Comparison of ENCODE assay signal across 8 cellular contexts in genomic region chr16:68238029-68238345, GRCh38. TPM values are rescaled to one million over a fixed set of nuclear protein-coding genes. Genes with fewer than 3 reads are reported as not detected.
DNase-seq lines count a peak whose midpoint lies in the region; ATAC-seq and TF ChIP-seq lines count a peak whose summit lies in the region.

No MANE protein-coding gene starts in this region.

- H3K27ac Mint-ChIP-seq in T-helper 17 cell, result peak overlapping the region; percentile 53
- peak overlapping the region; percentile 59 for H3K27ac Mint-ChIP-seq in stimulated activated memory B cell treated with anti-CD40 and anti-IgM and Interleukin-4, amounts not matched to agents 10 μg/mL and 1 μg/mL and 100 μg/mL, for 72 hours

- H3K9me3 ChIP-seq in T-helper 17 cell (ENCODE audit: control insufficient read depth, low read length, poor library complexity, severe bottlenecking) (no peaks in the 10 kb centered on the region), left ventricle myocardium inferior (replicated peaks) (no peaks in the 10 kb centered on the region)

- H3K36me3 Mint-ChIP-seq in T-helper 17 cell (ENCODE audit: low read depth), result no peaks in the 10 kb centered on the region
- no peaks in the 10 kb centered on the region for H3K36me3 Mint-ChIP-seq in stimulated activated memory B cell treated with anti-CD40 and anti-IgM and Interleukin-4, amounts not matched to agents 10 μg/mL and 1 μg/mL and 100 μg/mL, for 72 hours

- peak overlapping the region; percentile 94 for H3K4me3 Mint-ChIP-seq in T-helper 17 cell
- H3K4me3 Mint-ChIP-seq in stimulated activated memory B cell treated with anti-CD40 and anti-IgM and Interleukin-4, amounts not matched to agents 10 μg/mL and 1 μg/mL and 100 μg/mL, for 72 hours, result peak overlapping the region; percentile 89

- peak overlapping the region; percentile 74 for H3K4me3 ChIP-seq in left ventricle myocardium inferior

- H3K4me1 Mint-ChIP-seq in T-helper 17 cell, result peaks cover 28% of the 10 kb centered on the region
- peaks cover 44% of the 10 kb centered on the region for H3K4me1 Mint-ChIP-seq in stimulated activated memory B cell treated with anti-CD40 and anti-IgM and Interleukin-4, amounts not matched to agents 10 μg/mL and 1 μg/mL and 100 μg/mL, for 72 hours

- peaks cover 34% of the 10 kb centered on the region for H3K4me1 ChIP-seq in left ventricle myocardium inferior

- no peaks in the 10 kb centered on the region for H3K27me3 Mint-ChIP-seq in T-helper 17 cell
- H3K27me3 Mint-ChIP-seq in stimulated activated memory B cell treated with anti-CD40 and anti-IgM and Interleukin-4, amounts not matched to agents 10 μg/mL and 1 μg/mL and 100 μg/mL, for 72 hours, result no peaks in the 10 kb centered on the region

- intact Hi-C loops in left ventricle myocardium inferior (cut with micrococcal nuclease), result loop anchor here (5.0 kb wide), 1 partner anchor 996 kb away; no protein-coding TSS in a partner anchor

- no peaks in the 10 kb centered on the region for H3K9me3 Mint-ChIP-seq in stimulated activated memory B cell treated with anti-CD40 and anti-IgM and Interleukin-4, amounts not matched to agents 10 μg/mL and 1 μg/mL and 100 μg/mL, for 72 hours

- no peak for TF ChIP-seq CTCF in left ventricle myocardium inferior (IDR thresholded peaks at IDR 0.05; ENCODE audit: borderline replicate concordance)

- ATAC-seq in GM21737 (IDR thresholded peaks at IDR 0.05; ENCODE audit: unreplicated experiment) (peak; percentile 9), T-helper 17 cell (no peak)
- no peak for ATAC-seq in stimulated activated memory B cell treated with anti-CD40 and anti-IgM and Interleukin-4, amounts not matched to agents 10 μg/mL and 1 μg/mL and 100 μg/mL, for 72 hours

- peak overlapping the region; percentile 91 for H3K27ac ChIP-seq in left ventricle myocardium inferior (replicated peaks)

- DNase-seq in T-helper 17 cell (peak in 1 of 3 donors; percentile 36), left ventricle myocardium inferior (no peak), NCI-H146 treated with DMSO at 0.1 percent for 48 hours (lab: John Stamatoyannopoulos, UW; ENCODE audit: unreplicated experiment) (no peak), SHP77 (lab: John Stamatoyannopoulos, UW) (no peak), SIG-M5 treated with dmso at 0.1 percent for 504 hours (lab: John Stamatoyannopoulos, UW; ENCODE audit: unreplicated experiment) (no peak), ureter (ENCODE audit: low spot score) (no peak)

- no peaks in the 10 kb centered on the region for H3K27me3 ChIP-seq in left ventricle myocardium inferior (ENCODE audit: low read depth)

- no peaks in the 10 kb centered on the region for H3K36me3 ChIP-seq in left ventricle myocardium inferior

RNA-seq across cellular contexts. Expression of gene ESRP2, which starts 2.1 kb away (rescaled TPM):
- under 1 TPM; 0.10 to 0.16 TPM for total RNA-seq in T-helper 17 cell
- total RNA-seq in left ventricle myocardium inferior, result 0.14 TPM
- 127 TPM for total RNA-seq in ureter

RNA-seq across cellular contexts. Expression of gene PLA2G15, which starts 7.2 kb away (rescaled TPM):
- total RNA-seq in T-helper 17 cell, result 1 to 10 TPM; 6.6 to 7.4 TPM
- total RNA-seq in left ventricle myocardium inferior, result 35.5 TPM
- total RNA-seq in ureter, result 15.9 TPM

RNA-seq across cellular contexts. Expression of gene SLC7A6, which starts 26.3 kb away (rescaled TPM):
- total RNA-seq in T-helper 17 cell, result 100 to 1,000 TPM; 148 to 171 TPM
- total RNA-seq in left ventricle myocardium inferior, result 44.2 TPM
- total RNA-seq in ureter, result 29.4 TPM

Comparison
In these comparisons a context has a peak if more than half of its experiments do, and no peak if none do; other contexts are left out.
1. RNA of gene ESRP2, which starts 2.1 kb away (total RNA-seq): 127 TPM in ureter (single experiment); 0.10 to 0.16 TPM in T-helper 17 cell and 0.14 TPM in left ventricle myocardium inferior (single experiment); every median in the first group is over 100 times any median in the second.